18 cellular contexts compared by ENCODE assay signal in the genomic region with DNA sequence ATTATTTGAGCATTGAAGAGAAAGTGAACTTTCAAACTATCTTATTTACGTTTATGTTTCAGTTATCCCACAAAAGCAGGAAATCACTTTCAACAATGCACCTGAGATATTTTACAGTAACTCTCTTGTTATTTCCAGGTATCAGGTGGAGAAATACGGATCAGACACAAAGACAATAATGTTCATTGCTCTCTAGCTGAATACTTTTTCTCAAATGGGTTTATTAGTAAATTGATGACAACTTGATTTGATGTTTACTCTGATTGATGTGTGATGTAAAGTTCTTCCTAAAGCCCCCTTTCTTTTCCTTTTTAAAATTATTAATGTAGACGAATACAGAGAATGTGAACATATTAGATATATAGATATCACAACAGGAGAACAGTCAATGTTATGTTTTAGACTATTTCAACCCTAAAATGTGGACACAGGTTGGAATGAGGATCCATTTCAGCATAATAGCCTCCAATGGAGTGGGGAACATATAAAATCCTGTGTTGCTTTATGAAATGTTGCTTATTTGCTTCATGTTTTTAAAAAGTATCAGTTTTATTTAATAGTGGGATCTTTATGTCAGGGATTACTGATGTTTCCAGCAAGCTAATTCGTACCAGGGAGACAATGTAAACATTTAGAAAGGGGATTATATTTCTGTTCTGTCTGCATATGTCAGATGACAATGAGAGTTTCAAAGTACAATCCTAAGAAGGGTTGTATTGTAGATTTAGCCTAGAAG.
DNase-seq lines count a peak whose midpoint lies in the region; ATAC-seq, FAIRE-seq and TF ChIP-seq lines count a peak whose summit lies in the region.
"Had no signal": no experiment of that assay in that cellular context is flagged by ENCODE, and none has a peak within 500 bp of the region (broad histone marks: within the 10 kb centered on the region; RNA-seq: fewer than 3 reads in every experiment).

No MANE protein-coding gene starts in this region.

- intact Hi-C loops in uterus (cut with DNase I; ENCODE audit: low total_unique reads) = no loop called here

- no peak for ATAC-seq in GM19328 (IDR thresholded peaks at IDR 0.05; ENCODE audit: unreplicated experiment)
- ATAC-seq: GM12878 had no signal

- H3K4me3 ChIP-seq in fibroblast of villous mesenchyme (ENCODE audit: low read depth, low read length) (no peak overlapping the region), small intestine (ENCODE audit: low read depth in 1 of 2, low read length in 2 of 2) (no peak overlapping the region), uterus (no peak overlapping the region)
- H3K4me3 ChIP-seq: BLaER1 treated with 17β-estradiol and CSF1 and Interleukin-3, amounts not matched to agents 10 nM and 100 nM; GM12878 had no signal

- H3K27me3 ChIP-seq in small intestine (ENCODE audit: control insufficient read depth in 2 of 2, insufficient read depth in 2 of 2, low read length in 2 of 2) (no peaks in the 10 kb centered on the region), uterus (no peaks in the 10 kb centered on the region)
- H3K27me3 ChIP-seq: BLaER1 treated with 17β-estradiol and CSF1 and Interleukin-3, amounts not matched to agents 10 nM and 100 nM had no signal

- DNase-seq in NCI-H510A treated with DMSO at 0.1 percent for 48 hours (lab: John Stamatoyannopoulos, UW) = peak; percentile 39
- no peak for DNase-seq in NCI-H510A (lab: John Stamatoyannopoulos, UW)
- peak; percentile 92 for DNase-seq in SHP77 treated with DMSO at 0.1 percent for 48 hours (lab: John Stamatoyannopoulos, UW)
- DNase-seq in fibroblast of villous mesenchyme (ENCODE audit: low read depth) = peak; percentile 23
- no peak for DNase-seq in small intestine
- no peak for DNase-seq in T1000 (lab: John Stamatoyannopoulos, UW)
- no peak for DNase-seq in uterus
- DNase-seq: 8988T, DMS153, KBM-7, NCI-H1048, NCI-H1694, NCI-H446 treated with DMSO at 0.1 percent for 48 hours, NCI-H82 had no signal

- peak; percentile 96 for FAIRE-seq in small intestine (lab: Jason Lieb, UNC)
- FAIRE-seq: GM12878, HTR-8/SVneo had no signal

- no peaks in the 10 kb centered on the region for H3K4me1 ChIP-seq in small intestine (ENCODE audit: control insufficient read depth in 2 of 2, insufficient read depth in 1 of 2, low read depth in 1 of 2, low read length in 1 of 2)
- no peaks in the 10 kb centered on the region for H3K4me1 ChIP-seq in uterus
- H3K4me1 ChIP-seq: BLaER1 treated with 17β-estradiol and CSF1 and Interleukin-3, amounts not matched to agents 10 nM and 100 nM had no signal

- H3K27ac ChIP-seq in small intestine (ENCODE audit: low read depth in 1 of 2, low read length in 1 of 2) (no peak overlapping the region), uterus (no peak overlapping the region)
- H3K27ac ChIP-seq: BLaER1 treated with 17β-estradiol and CSF1 and Interleukin-3, amounts not matched to agents 10 nM and 100 nM had no signal

- H3K36me3 ChIP-seq in small intestine (ENCODE audit: control insufficient read depth in 2 of 2, insufficient read depth in 2 of 2, low read length in 2 of 2) (no peaks in the 10 kb centered on the region), uterus (no peaks in the 10 kb centered on the region)
- H3K36me3 ChIP-seq: BLaER1 treated with 17β-estradiol and CSF1 and Interleukin-3, amounts not matched to agents 10 nM and 100 nM had no signal

- TF ChIP-seq CTCF in fibroblast of villous mesenchyme (IDR thresholded peaks at IDR 0.05; ENCODE audit: insufficient read depth, low read depth, low read length) = no peak
- TF ChIP-seq CTCF in uterus (IDR thresholded peaks at IDR 0.05) = no peak

- H3K9me3 ChIP-seq in small intestine (ENCODE audit: control insufficient read depth, low read depth) = peaks cover 2% of the 10 kb centered on the region
- peaks cover 0 to 3% of the 10 kb centered on the region in 2 donors for H3K9me3 ChIP-seq in uterus

- no peak for TF ChIP-seq POLR2A in uterus (IDR thresholded peaks at IDR 0.05)

- 23 to 24% (median 24%) methylated on average over 4 of the region's 4 CpGs for WGBS in small intestine, 3 donors

Comparison
In these comparisons a context has a peak if more than half of its experiments do, and no peak if none do; other contexts are left out.
1. DNase-seq: peak in NCI-H510A treated with DMSO at 0.1 percent for 48 hours (single experiment), SHP77 treated with DMSO at 0.1 percent for 48 hours (single experiment) and fibroblast of villous mesenchyme (single experiment); none in NCI-H510A (single experiment), small intestine (single experiment), T1000 (single experiment) and uterus (0 of 2).